Comparison of ENCODE assay signal across 14 cellular contexts in genomic region chr1:231841616-231842344, GRCh38.
A peak's percentile ranks its signal among the peaks of the same experiment; 100 is the strongest.
DNase-seq lines count a peak whose midpoint lies in the region; TF ChIP-seq lines count a peak whose summit lies in the region.
"Had no signal": no experiment of that assay in that cellular context is flagged by ENCODE, and none has a peak within 500 bp of the region (broad histone marks: within the 10 kb centered on the region; RNA-seq: fewer than 3 reads in every experiment).

No MANE protein-coding gene starts in this region.

- H3K27ac ChIP-seq in HEK293 (ENCODE audit: extremely low read depth, low read depth, low read length) (no peak overlapping the region), brain microvascular endothelial cell (no peak overlapping the region)
- H3K27ac ChIP-seq: parathyroid adenoma, vagina, WERI-Rb-1 had no signal

- peak; percentile 76 for DNase-seq in ACHN
- DNase-seq in brain microvascular endothelial cell, result peak; percentile 18
- peak; percentile 73 for DNase-seq in kidney epithelial cell (ENCODE audit: low read depth)
- no peak for DNase-seq in activated CD4-positive, alpha-beta memory T cell treated with anti-CD3 and anti-CD28 coated beads, Interleukin-2, amount 10 ng/mL, durations not matched to agents 7 days and 5 days
- no peak for DNase-seq in UCSD-AML1 (lab: John Stamatoyannopoulos, UW; ENCODE audit: unreplicated experiment)
- DNase-seq in lower leg skin (ENCODE audit: low spot score in 2 of 2), result no peak
- no peak for DNase-seq in islet precursor cell
- DNase-seq: activated CD8-positive, alpha-beta memory T cell treated with anti-CD3 and anti-CD28 coated beads for 24 hours; stimulated activated naive CD8-positive, alpha-beta T cell treated with anti-CD3 and anti-CD28 coated beads, Interleukin-15, amount 100 ng/mL, for 72 hours; WERI-Rb-1 had no signal

- no peak overlapping the region for H3K4me3 Mint-ChIP-seq in activated CD4-positive, alpha-beta memory T cell treated with anti-CD3 and anti-CD28 coated beads, Interleukin-2, amount 10 ng/mL, durations not matched to agents 7 days and 5 days
- H3K4me3 Mint-ChIP-seq: GM23338; stimulated activated naive CD8-positive, alpha-beta T cell treated with anti-CD3 and anti-CD28 coated beads, Interleukin-15, amount 100 ng/mL, for 72 hours had no signal

- H3K4me1 Mint-ChIP-seq in activated CD4-positive, alpha-beta memory T cell treated with anti-CD3 and anti-CD28 coated beads, Interleukin-2, amount 10 ng/mL, durations not matched to agents 7 days and 5 days, result peaks cover 14% of the 10 kb centered on the region

- in situ Hi-C loops in ACHN (cut with HindIII; ENCODE audit: low pct_ligation_motif_present, low pct_unique_long_range_greater_than_20kb, low sequenced_read_pairs) (no loop called here), brain microvascular endothelial cell (cut with HindIII; ENCODE audit: low pct_ligation_motif_present, low sequenced_read_pairs) (no loop called here)

- intact Hi-C loops in lower leg skin (cut with DNase I; ENCODE audit: low total_unique reads), result no loop called here

- H3K4me3 ChIP-seq in HEK293 (ENCODE audit: low read depth, low read length) (no peak overlapping the region), brain microvascular endothelial cell (ENCODE audit: low read depth, low read length) (no peak overlapping the region), kidney epithelial cell (ENCODE audit: low read depth, low read length) (no peak overlapping the region), lower leg skin (ENCODE audit: low read depth, poor library complexity, severe bottlenecking) (no peak overlapping the region)
- H3K4me3 ChIP-seq: GM23338, vagina had no signal

- H3K27me3 ChIP-seq in brain microvascular endothelial cell (replicated peaks) (no peaks in the 10 kb centered on the region), kidney epithelial cell (ENCODE audit: control insufficient read depth, insufficient read depth, low read length) (no peaks in the 10 kb centered on the region)
- H3K27me3 ChIP-seq: vagina had no signal

- POLR2A ChIA-PET in HEK293 (lab: Yijun Ruan, JAX), result interaction anchor here (0.5 to 0.7 kb wide), 2 partner anchors 112 to 1000 kb away, joined by 3 read pairs; no protein-coding TSS in a partner anchor
- POLR2A ChIA-PET in activated CD4-positive, alpha-beta memory T cell treated with anti-CD3 and anti-CD28 coated beads, Interleukin-2, amount 10 ng/mL, durations not matched to agents 7 days and 5 days (lab: Charles Lee), result no interaction called here

- no peaks in the 10 kb centered on the region for H3K27me3 Mint-ChIP-seq in activated CD4-positive, alpha-beta memory T cell treated with anti-CD3 and anti-CD28 coated beads, Interleukin-2, amount 10 ng/mL, durations not matched to agents 7 days and 5 days
- H3K27me3 Mint-ChIP-seq: stimulated activated naive CD8-positive, alpha-beta T cell treated with anti-CD3 and anti-CD28 coated beads, Interleukin-15, amount 100 ng/mL, for 72 hours had no signal

- H3K4me1 ChIP-seq in HEK293 (ENCODE audit: control insufficient read depth, insufficient read depth, low read length), result no peaks in the 10 kb centered on the region
- H3K4me1 ChIP-seq: parathyroid adenoma, vagina had no signal

- no peaks in the 10 kb centered on the region for H3K9me3 Mint-ChIP-seq in activated CD4-positive, alpha-beta memory T cell treated with anti-CD3 and anti-CD28 coated beads, Interleukin-2, amount 10 ng/mL, durations not matched to agents 7 days and 5 days
- H3K9me3 Mint-ChIP-seq: GM23338; stimulated activated naive CD8-positive, alpha-beta T cell treated with anti-CD3 and anti-CD28 coated beads, Interleukin-15, amount 100 ng/mL, for 72 hours had no signal

- TF ChIP-seq POLR2A in lower leg skin (IDR thresholded peaks at IDR 0.05), result no peak

- TF ChIP-seq CTCF in HEK293 (tag by site-specific recombination; IDR thresholded peaks at IDR 0.05) (no peak), brain microvascular endothelial cell (IDR thresholded peaks at IDR 0.05; ENCODE audit: low read depth, low read length, missing control alignments) (no peak), kidney epithelial cell (IDR thresholded peaks at IDR 0.05; ENCODE audit: insufficient read depth, low read length, poor library complexity, severe bottlenecking) (no peak), lower leg skin (IDR thresholded peaks at IDR 0.05) (no peak)

- H3K36me3 ChIP-seq in HEK293 (ENCODE audit: control insufficient read depth in 2 of 2, insufficient read depth in 1 of 2, low read length in 2 of 2), result no peaks in the 10 kb centered on the region
- no peaks in the 10 kb centered on the region for H3K36me3 ChIP-seq in brain microvascular endothelial cell (replicated peaks)
- H3K36me3 ChIP-seq in kidney epithelial cell (ENCODE audit: control insufficient read depth, insufficient read depth, low read length), result no peaks in the 10 kb centered on the region
- H3K36me3 ChIP-seq: vagina, WERI-Rb-1 had no signal

- no peaks in the 10 kb centered on the region for H3K9me3 ChIP-seq in HEK293 (ENCODE audit: control insufficient read depth, insufficient read depth, low read depth, low read length)
- H3K9me3 ChIP-seq: vagina had no signal

- no peaks in the 10 kb centered on the region for H3K36me3 Mint-ChIP-seq in activated CD4-positive, alpha-beta memory T cell treated with anti-CD3 and anti-CD28 coated beads, Interleukin-2, amount 10 ng/mL, durations not matched to agents 7 days and 5 days (ENCODE audit: low read depth)

- no peak overlapping the region for H3K27ac Mint-ChIP-seq in activated CD4-positive, alpha-beta memory T cell treated with anti-CD3 and anti-CD28 coated beads, Interleukin-2, amount 10 ng/mL, durations not matched to agents 7 days and 5 days
- H3K27ac Mint-ChIP-seq: GM23338 had no signal

- CTCF ChIA-PET in HEK293 (lab: Yijun Ruan, JAX), result interaction anchor here (0.7 to 1.3 kb wide), 3 partner anchors 111 to 1374 kb away, joined by 3 to 4 read pairs (median 3); no protein-coding TSS in a partner anchor
- CTCF ChIA-PET in activated CD4-positive, alpha-beta memory T cell treated with anti-CD3 and anti-CD28 coated beads, Interleukin-2, amount 10 ng/mL, durations not matched to agents 7 days and 5 days (lab: Charles Lee), result interaction anchor here (1.0 to 1.6 kb wide), 2 partner anchors 12 to 85 kb away, joined by 3 to 5 read pairs; no protein-coding TSS in a partner anchor

- WGBS in lower leg skin, 2 donors, result 70 to 74% methylated on average over 5 of the region's 5 CpGs

TF ChIP-seq in HEK293, 187 proteins besides CTCF, POLR2A, EP300 and RAD21:
- TF ChIP-seq ZNF660 (tag by site-specific recombination; IDR thresholded peaks at IDR 0.05) (no peak), ZNF701 (tag by site-specific recombination; IDR thresholded peaks at IDR 0.05) (no peak), SALL2 (tag by site-specific recombination; IDR thresholded peaks at IDR 0.05; ENCODE audit: borderline replicate concordance) (no peak), ZNF184 (tag by site-specific recombination; IDR thresholded peaks at IDR 0.05) (no peak), ZNF121 (tag by site-specific recombination; IDR thresholded peaks at IDR 0.05) (0 out of 2 replicates have a peak, but pooled peaks have one; percentile 9), RBAK (tag by site-specific recombination; IDR thresholded peaks at IDR 0.05) (no peak), REPIN1 (tag by site-specific recombination; IDR thresholded peaks at IDR 0.05; ENCODE audit: low read depth) (no peak)

Comparison
In these comparisons a context has a peak if more than half of its experiments do, and no peak if none do; other contexts are left out.
1. DNase-seq: peak in ACHN (single experiment), brain microvascular endothelial cell (single experiment) and kidney epithelial cell (single experiment); none in activated CD4-positive, alpha-beta memory T cell treated with anti-CD3 and anti-CD28 coated beads, Interleukin-2, amount 10 ng/mL, durations not matched to agents 7 days and 5 days (single experiment), UCSD-AML1 (single experiment), lower leg skin (0 of 2) and islet precursor cell (single experiment).